9 cellular contexts compared by ENCODE assay signal in genomic region chr16:10552998-10553491, GRCh38. TPM values are rescaled to one million over a fixed set of nuclear protein-coding genes. Genes with fewer than 3 reads are reported as not detected.
A peak's percentile ranks its signal among the peaks of the same experiment; 100 is the strongest.
DNase-seq lines count a peak whose midpoint lies in the region; ATAC-seq and TF ChIP-seq lines count a peak whose summit lies in the region.
"Had no signal": no experiment of that assay in that cellular context is flagged by ENCODE, and none has a peak within 500 bp of the region (broad histone marks: within the 10 kb centered on the region; RNA-seq: fewer than 3 reads in every experiment).

No MANE protein-coding gene starts in this region.

- peak overlapping the region in 7 of 8 donors; percentile 2 to 69 (median 13) for H3K4me3 ChIP-seq in spleen
- H3K4me3 ChIP-seq: PC-9 had no signal

- H3K36me3 ChIP-seq in spleen = no peaks in the 10 kb centered on the region

- peaks cover 0 to 14% (median 10%) of the 10 kb centered on the region in 8 donors for H3K9me3 ChIP-seq in spleen

- no peak for TF ChIP-seq POLR2A in spleen (IDR thresholded peaks at IDR 0.05)

- DNase-seq in effector CD8-positive, alpha-beta T cell (lab: John Stamatoyannopoulos, UW) = peak; percentile 29
- peak; percentile 86 for DNase-seq in spleen
- DNase-seq in cortex of kidney (lab: John Stamatoyannopoulos, UW) = no peak
- DNase-seq in SIG-M5 (lab: John Stamatoyannopoulos, UW) = no peak
- no peak for DNase-seq in midbrain (lab: John Stamatoyannopoulos, UW)

- intact Hi-C loops in spleen (cut with DNase I; ENCODE audit: low total_unique reads) = no loop called here

- ATAC-seq in GM19025 (IDR thresholded peaks at IDR 0.05; ENCODE audit: low read depth, unreplicated experiment) (peak; percentile 90), HG03103 (IDR thresholded peaks at IDR 0.05; ENCODE audit: low read depth, unreplicated experiment) (peak; percentile 89)
- peak; percentile 79 to 96 for ATAC-seq in activated CD4-positive, CD25-positive, alpha-beta regulatory T cell treated with anti-CD3 and anti-CD28 coated beads, Interleukin-2, amount 50 U/mL, for 24 hours

- H3K4me1 ChIP-seq in spleen = peaks cover 5 to 44% (median 26%) of the 10 kb centered on the region in 6 donors

- TF ChIP-seq CTCF in spleen (IDR thresholded peaks at IDR 0.05 in 8 of 11, conservative IDR thresholded peaks at IDR 0.05 in 3 of 11) = no peak

- H3K27me3 ChIP-seq in spleen (replicated peaks in 1 of 7) = no peaks in the 10 kb centered on the region

- 6 to 16% (median 16%) methylated on average over 18 to 19 of the region's 19 CpGs for WGBS in spleen, 5 donors

- H3K27ac ChIP-seq in spleen = peak overlapping the region in 7 of 8 donors; percentile 47 to 85 (median 63)
- H3K27ac ChIP-seq: PC-9 had no signal

RNA-seq across cellular contexts. Expression of gene EMP2, which starts 27.4 kb away (rescaled TPM):
- total RNA-seq in spleen = 10 to 100 TPM; 17.6 to 37.2 (median 20.1) TPM
- polyA plus RNA-seq in spleen = 1 to 10 TPM; 2.8 to 6.9 (median 6.3) TPM

Comparison
In these comparisons a context has a peak if more than half of its experiments do, and no peak if none do; other contexts are left out.
1. DNase-seq: peak in effector CD8-positive, alpha-beta T cell (single experiment) and spleen (single experiment); none in cortex of kidney (single experiment), SIG-M5 (single experiment) and midbrain (single experiment).
2. Peak in every context shown above with its lines, with median percentiles within 50 percentile points of each other: ATAC-seq.